22 cellular contexts compared by ENCODE assay signal in the genomic region with DNA sequence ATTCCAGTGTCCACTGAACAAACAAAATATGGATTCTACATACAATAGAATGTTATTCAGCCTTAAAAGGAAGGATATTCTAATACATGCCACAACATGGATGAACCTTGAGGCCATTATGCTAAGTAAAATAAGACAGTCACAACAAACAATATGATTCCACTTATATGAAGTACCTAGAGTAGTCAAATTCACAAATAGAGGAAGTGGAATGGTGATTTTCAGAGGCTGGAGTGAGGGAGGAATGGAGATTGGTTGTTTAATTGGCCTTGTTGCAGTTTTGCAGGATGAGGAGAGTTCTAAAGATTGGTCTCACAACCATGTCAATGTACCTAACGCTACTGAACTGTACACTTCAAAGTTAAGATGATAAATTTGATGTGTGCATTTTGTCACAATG.
"Had no signal": no experiment of that assay in that cellular context is flagged by ENCODE, and none has a peak within 500 bp of the region (broad histone marks: within the 10 kb centered on the region; RNA-seq: fewer than 3 reads in every experiment).

No MANE protein-coding gene starts in this region.

- H3K9me3 Mint-ChIP-seq: effector memory CD8-positive, alpha-beta T cell had no signal

- ATAC-seq: effector memory CD8-positive, alpha-beta T cell; gastrocnemius medialis; heart right ventricle; sciatic nerve; stimulated activated memory B cell treated with anti-CD40 and anti-IgM and Interleukin-4, amounts not matched to agents 10 μg/mL and 1 μg/mL and 100 μg/mL, for 72 hours had no signal

- H3K27ac Mint-ChIP-seq: naive B cell; stimulated activated memory B cell treated with anti-CD40 and anti-IgM and Interleukin-4, amounts not matched to agents 10 μg/mL and 1 μg/mL and 100 μg/mL, for 72 hours; stimulated activated naive CD8-positive, alpha-beta T cell treated with anti-CD3 and anti-CD28 coated beads, Interleukin-15, Interleukin-2, amounts not matched to agents 100 ng/mL and 50 ng/mL, for 24 hours had no signal

- H3K27me3 Mint-ChIP-seq: effector memory CD8-positive, alpha-beta T cell; stimulated activated naive CD8-positive, alpha-beta T cell treated with anti-CD3 and anti-CD28 coated beads, Interleukin-15, Interleukin-2, amounts not matched to agents 100 ng/mL and 50 ng/mL, for 24 hours had no signal

- H3K4me1 ChIP-seq: esophagus muscularis mucosa, gastrocnemius medialis, tibial artery, upper lobe of left lung, vagina had no signal

- FAIRE-seq: islet of Langerhans had no signal

- H3K9me3 ChIP-seq: esophagus muscularis mucosa, gastrocnemius medialis, neutrophil, tibial artery, upper lobe of left lung, vagina had no signal

- H3K36me3 ChIP-seq: esophagus muscularis mucosa, gastrocnemius medialis, neutrophil, spleen, tibial artery, upper lobe of left lung, vagina had no signal

- DNase-seq: effector memory CD8-positive, alpha-beta T cell; gastrocnemius medialis; heart right ventricle; hypothalamus; kidney glomerular epithelial cell; mesendoderm; naive B cell; posterior cingulate gyrus; spleen; stimulated activated CD4-positive, alpha-beta T cell treated with anti-CD3 and anti-CD28 coated beads, Interleukin-15, amount 100 ng/mL, for 24 hours; stimulated activated CD4-positive, alpha-beta T cell treated with anti-CD3 and anti-CD28 coated beads, Interleukin-1b, Interleukin-23, amount 100 ng/mL, for 48 hours; stimulated activated CD4-positive, alpha-beta T cell treated with anti-CD3 and anti-CD28 coated beads, Interleukin-4, amount 100 ng/mL, for 24 hours; tibial artery; upper lobe of left lung had no signal

- H3K27me3 ChIP-seq: esophagus muscularis mucosa, gastrocnemius medialis, heart right ventricle, neutrophil, spleen, tibial artery, upper lobe of left lung, vagina had no signal

- H3K4me3 Mint-ChIP-seq: effector memory CD8-positive, alpha-beta T cell; naive B cell; stimulated activated memory B cell treated with anti-CD40 and anti-IgM and Interleukin-4, amounts not matched to agents 10 μg/mL and 1 μg/mL and 100 μg/mL, for 72 hours; stimulated activated naive CD8-positive, alpha-beta T cell treated with anti-CD3 and anti-CD28 coated beads, Interleukin-15, Interleukin-2, amounts not matched to agents 100 ng/mL and 50 ng/mL, for 24 hours had no signal

- H3K4me1 Mint-ChIP-seq: naive B cell; stimulated activated memory B cell treated with anti-CD40 and anti-IgM and Interleukin-4, amounts not matched to agents 10 μg/mL and 1 μg/mL and 100 μg/mL, for 72 hours had no signal

- H3K4me3 ChIP-seq: esophagus muscularis mucosa, gastrocnemius medialis, heart right ventricle, spleen, tibial artery, upper lobe of left lung, vagina had no signal

- H3K27ac ChIP-seq: epithelial cell of prostate, esophagus muscularis mucosa, gastrocnemius medialis, heart right ventricle, neutrophil, spleen, tibial artery, upper lobe of left lung, vagina had no signal
